In genomic region chr9:88676644-88677043, GRCh38 we compare ENCODE assay signal across 29 cellular contexts.
"Had no signal": no experiment of that assay in that cellular context is flagged by ENCODE, and none has a peak within 500 bp of the region (broad histone marks: within the 10 kb centered on the region; RNA-seq: fewer than 3 reads in every experiment).

No MANE protein-coding gene starts in this region.

- H3K27me3 ChIP-seq: SJCRH30 had no signal

- DNase-seq: Karpas-422, NCI-H1092, NCI-H1105, NCI-H1417 treated with DMSO at 0.1 percent for 48 hours, NCI-H1436 treated with DMSO at 0.1 percent for 48 hours, NCI-H1694 treated with DMSO at 0.1 percent for 48 hours, NCI-H187 treated with DMSO at 0.1 percent for 48 hours, NCI-H2029, NCI-H2081, NCI-H2171 treated with DMSO at 0.1 percent for 48 hours, NCI-H2227 treated with DMSO at 0.1 percent for 48 hours, NCI-H345, NCI-H446, NCI-H510A treated with DMSO at 0.1 percent for 48 hours, NCI-H524 treated with DMSO at 0.1 percent for 48 hours, NCI-H69, NCI-H748 treated with DMSO at 0.1 percent for 48 hours, NCI-H82, PC-9, SHP77, SIG-M5, SJCRH30, T-cell had no signal

- H2AFZ ChIP-seq: PC-9 had no signal

- H3K4me3 ChIP-seq: PC-9, SJCRH30, SK-N-MC had no signal

- ATAC-seq: Panc1, Right ventricle myocardium inferior, SK-N-SH treated with all-trans-retinoic acid at 6 μM for 48 hours, T-cell had no signal

- H3K36me3 ChIP-seq: SJCRH30 had no signal

- H3K4me2 ChIP-seq: KMS-11, PC-9 had no signal

- H3K9ac ChIP-seq: KMS-11 had no signal

- H3K4me1 ChIP-seq: SJCRH30 had no signal

- H3K27ac ChIP-seq: KMS-11, PC-9, RWPE1, SJCRH30, SK-N-MC had no signal
